8 cellular contexts compared by ENCODE assay signal in genomic region chr1:15128520-15129313, GRCh38. TPM values are rescaled to one million over a fixed set of nuclear protein-coding genes. Genes with fewer than 3 reads are reported as not detected.
DNase-seq lines count a peak whose midpoint lies in the region; ATAC-seq and TF ChIP-seq lines count a peak whose summit lies in the region.

No MANE protein-coding gene starts in this region.

- H4K12ac ChIP-seq in trophoblast cell (ENCODE audit: low read depth, low read length) = no peak overlapping the region

- H3K4me3 Mint-ChIP-seq in type B pancreatic cell = no peak overlapping the region

- no peak overlapping the region for H2BK5ac ChIP-seq in trophoblast cell (ENCODE audit: low read depth, low read length, poor library complexity)

- no CpG with 5 or more reads among the region's 18 CpGs for WGBS in trophoblast cell (ENCODE audit: extremely low coverage, insufficient coverage, insufficient read length)

- ATAC-seq in foreskin keratinocyte = peak; percentile 91

- no peaks in the 10 kb centered on the region for H3K9me2 ChIP-seq in Karpas-422 (replicated peaks; ENCODE audit: insufficient read depth, low read length)

- H3K27me3 Mint-ChIP-seq in type B pancreatic cell = peaks cover 2% of the 10 kb centered on the region

- H3K36me3 Mint-ChIP-seq in type B pancreatic cell = no peaks in the 10 kb centered on the region

- no peaks in the 10 kb centered on the region for H3K9me3 Mint-ChIP-seq in type B pancreatic cell

- peak overlapping the region; percentile 43 for H3K27ac Mint-ChIP-seq in type B pancreatic cell

- no peaks in the 10 kb centered on the region for H4K20me1 ChIP-seq in Karpas-422 (ENCODE audit: insufficient read depth, low read depth, low read length)

- H3K79me1 ChIP-seq in trophoblast cell (ENCODE audit: low read length) = no peaks in the 10 kb centered on the region

- no peak overlapping the region for H3K4ac ChIP-seq in trophoblast cell (ENCODE audit: low read depth, low read length)

- H3K79me2 ChIP-seq in Karpas-422 (ENCODE audit: low read length) = no peaks in the 10 kb centered on the region
- H3K79me2 ChIP-seq in trophoblast cell (ENCODE audit: control insufficient read depth, insufficient read depth, low read length, poor library complexity) = no peaks in the 10 kb centered on the region

- H3K36me3 ChIP-seq in Karpas-422 (ENCODE audit: insufficient read depth, low read length) (no peaks in the 10 kb centered on the region), SJCRH30 (no peaks in the 10 kb centered on the region), trophoblast cell (ENCODE audit: control insufficient read depth in 1 of 2, insufficient read depth in 2 of 2, low read length in 2 of 2) (no peaks in the 10 kb centered on the region)

- no peak overlapping the region for H3K4me3 ChIP-seq in Karpas-422 (ENCODE audit: low read length)
- H3K4me3 ChIP-seq in SJCRH30 = no peak overlapping the region
- H3K4me3 ChIP-seq in trophoblast cell (ENCODE audit: low read depth, low read length) = peak overlapping the region; percentile 6

- no peak overlapping the region for H4K8ac ChIP-seq in trophoblast cell (ENCODE audit: low read depth, low read length)

- peaks cover 6% of the 10 kb centered on the region for H3K4me1 Mint-ChIP-seq in type B pancreatic cell (ENCODE audit: unreplicated experiment)

- H3K4me1 ChIP-seq in Karpas-422 (ENCODE audit: low read length) (no peaks in the 10 kb centered on the region), SJCRH30 (no peaks in the 10 kb centered on the region), foreskin keratinocyte (no peaks in the 10 kb centered on the region), trophoblast cell (ENCODE audit: control insufficient read depth in 1 of 2, insufficient read depth in 2 of 2, low read length in 2 of 2) (peaks cover 5 to 6% of the 10 kb centered on the region in 2 experiments)

- H3K9ac ChIP-seq in Karpas-422 (ENCODE audit: low read length) (no peak overlapping the region), trophoblast cell (ENCODE audit: low read length) (no peak overlapping the region)

- no peak overlapping the region for H2BK12ac ChIP-seq in trophoblast cell (ENCODE audit: low read length)

- no peak overlapping the region for H3K18ac ChIP-seq in trophoblast cell (ENCODE audit: low read length)

- no peak overlapping the region for H4K91ac ChIP-seq in trophoblast cell (ENCODE audit: low read depth, low read length)

- no peak overlapping the region for H2AFZ ChIP-seq in Karpas-422 (ENCODE audit: low read length)
- no peak overlapping the region for H2AFZ ChIP-seq in trophoblast cell (ENCODE audit: insufficient read depth, low read length, poor library complexity)

- TF ChIP-seq CTCF in foreskin keratinocyte (conservative IDR thresholded peaks at IDR 0.05) (peak; percentile 93), type B pancreatic cell (conservative IDR thresholded peaks at IDR 0.05) (peak; percentile 95)

- H3K4me2 ChIP-seq in Karpas-422 (ENCODE audit: low read depth, low read length, poor library complexity, severe bottlenecking) (no peak overlapping the region), trophoblast cell (ENCODE audit: low read length) (no peak overlapping the region)

- peak; percentile 48 for DNase-seq in NK-92 treated with Interleukin-12 subunit alpha and Interleukin-12 subunit beta, amount 100 ng/mL, for 24 hours (lab: John Stamatoyannopoulos, UW)
- DNase-seq in NK-92 (lab: John Stamatoyannopoulos, UW; ENCODE audit: unreplicated experiment) = no peak
- DNase-seq in Karpas-422 = peak; percentile 88
- DNase-seq in SJCRH30 = peak; percentile 76 to 94
- peak; percentile 57 for DNase-seq in activated effector memory CD4-positive, alpha-beta T cell treated with Interleukin-2 at 50 U/mL for 16 hours
- peak in 1 of 2 donors; percentile 44 for DNase-seq in foreskin keratinocyte
- DNase-seq in trophoblast cell = peak; percentile 81 to 90
- peak; percentile 83 for DNase-seq in type B pancreatic cell (ENCODE audit: extremely low spot score, unreplicated experiment)

- H3K14ac ChIP-seq in trophoblast cell (ENCODE audit: low read length) = no peak overlapping the region

- H2BK120ac ChIP-seq in trophoblast cell (ENCODE audit: insufficient read depth, low read length, poor library complexity) = no peak overlapping the region

- peak overlapping the region; percentile 35 for H2AK5ac ChIP-seq in trophoblast cell (ENCODE audit: low read length)

- H3K27ac ChIP-seq in Karpas-422 (ENCODE audit: low read length) (no peak overlapping the region), SJCRH30 (no peak overlapping the region), foreskin keratinocyte (no peak overlapping the region), trophoblast cell (ENCODE audit: low read depth, low read length) (no peak overlapping the region)

- H3K27me3 ChIP-seq in Karpas-422 (ENCODE audit: low read length) (no peaks in the 10 kb centered on the region), SJCRH30 (no peaks in the 10 kb centered on the region), foreskin keratinocyte (no peaks in the 10 kb centered on the region), trophoblast cell (ENCODE audit: insufficient read depth, low read length) (peaks cover 5% of the 10 kb centered on the region)

- H3K9me3 ChIP-seq in Karpas-422 (ENCODE audit: low read length) (no peaks in the 10 kb centered on the region), SJCRH30 (replicated peaks) (no peaks in the 10 kb centered on the region), trophoblast cell (ENCODE audit: insufficient read depth, low read depth, low read length) (peaks cover 6% of the 10 kb centered on the region)

- H3K23ac ChIP-seq in trophoblast cell (ENCODE audit: low read length) = no peak overlapping the region

RNA-seq across cellular contexts. Expression of gene TMEM51, which starts 24.8 kb away (rescaled TPM):
- total RNA-seq in Karpas-422 (2014; rRNA removed; shearing (Covaris generic); ENCODE audit: low replicate concordance) = not detected in 2 replicates
- total RNA-seq in SJCRH30 (2014; rRNA removed; shearing (Covaris generic)) = 20.6 and 21.4 TPM in 2 replicates
- total RNA-seq in foreskin keratinocyte (15.4 and 18.1 TPM in 2 replicates), type B pancreatic cell (ENCODE audit: low replicate concordance) (12.5 and 28.8 TPM in 2 replicates)
- 19.2 and 19.5 TPM in 2 replicates for polyA plus RNA-seq in foreskin keratinocyte
- 17.2 and 18.7 TPM in 2 replicates for polyA plus RNA-seq in trophoblast cell (2013)

Comparison
In these comparisons a context has a peak if more than half of its experiments do, and no peak if none do; other contexts are left out.
1. RNA of gene TMEM51, which starts 24.8 kb away (total RNA-seq): 20.6 to 21.4 TPM in SJCRH30, 15.4 to 18.1 TPM in foreskin keratinocyte and 12.5 to 28.8 TPM in type B pancreatic cell; not detected in Karpas-422; every median in the first group is over 10 times any median in the second.